ENCODE assay signal across 8 cellular contexts in the genomic region with DNA sequence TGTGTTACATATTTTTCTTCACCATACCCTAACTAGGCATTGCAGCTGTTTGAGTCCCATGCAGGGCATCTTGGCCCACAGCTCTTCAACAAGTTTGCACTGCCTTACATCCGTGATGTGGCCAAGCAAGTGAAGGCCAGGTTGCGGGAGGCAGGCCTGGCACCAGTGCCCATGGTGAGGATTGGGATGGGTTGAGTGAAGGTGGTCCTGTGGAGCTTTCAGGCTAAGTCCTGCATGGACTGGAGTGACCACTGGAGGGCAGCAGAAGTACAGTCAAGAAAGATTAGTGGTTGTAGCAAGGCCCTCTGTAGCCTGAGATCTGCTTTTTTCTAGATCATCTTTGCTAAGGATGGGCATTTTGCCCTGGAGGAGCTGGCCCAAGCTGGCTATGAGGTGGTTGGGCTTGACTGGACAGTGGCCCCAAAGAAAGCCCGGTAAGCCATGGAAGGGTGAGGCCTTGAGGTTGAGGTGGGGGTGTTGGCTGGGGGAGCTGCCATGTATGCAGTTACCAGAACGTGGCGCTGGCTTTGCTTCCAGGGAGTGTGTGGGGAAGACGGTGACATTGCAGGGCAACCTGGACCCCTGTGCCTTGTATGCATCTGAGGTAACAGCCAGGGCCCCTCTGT. TPM values are rescaled to one million over a fixed set of nuclear protein-coding genes. Genes with fewer than 3 reads are reported as not detected.
DNase-seq lines count a peak whose midpoint lies in the region; ATAC-seq and TF ChIP-seq lines count a peak whose summit lies in the region.

No MANE protein-coding gene starts in this region.

- intact Hi-C loops in activated naive CD4-positive, alpha-beta T cell treated with anti-CD3 and anti-CD28 coated beads for 36 hours (cut with micrococcal nuclease) = loop anchor here (1.0 to 5.0 kb wide), 4 partner anchors 216 to 568 kb away; a partner anchor contains a TSS
- intact Hi-C loops in posterior cingulate gyrus (cut with DNase I) = loop anchor here (1.0 to 5.0 kb wide), 5 partner anchors 177 to 286 kb away; a partner anchor contains a TSS

- H3K36me3 Mint-ChIP-seq in activated naive CD4-positive, alpha-beta T cell treated with anti-CD3 and anti-CD28 coated beads for 36 hours (ENCODE audit: low read depth) = peaks cover 6% of the 10 kb centered on the region
- peaks cover 6% of the 10 kb centered on the region for H3K36me3 Mint-ChIP-seq in type B pancreatic cell

- ATAC-seq in GM21576 (IDR thresholded peaks at IDR 0.05; ENCODE audit: unreplicated experiment) = no peak

- peak; percentile 92 for TF ChIP-seq CTCF in type B pancreatic cell (conservative IDR thresholded peaks at IDR 0.05)

- no peaks in the 10 kb centered on the region for H3K27me3 Mint-ChIP-seq in activated naive CD4-positive, alpha-beta T cell treated with anti-CD3 and anti-CD28 coated beads for 36 hours (ENCODE audit: low read depth)
- H3K27me3 Mint-ChIP-seq in type B pancreatic cell = no peaks in the 10 kb centered on the region

- peak overlapping the region; percentile 76 for H3K27ac Mint-ChIP-seq in activated naive CD4-positive, alpha-beta T cell treated with anti-CD3 and anti-CD28 coated beads for 36 hours
- peak overlapping the region; percentile 81 for H3K27ac Mint-ChIP-seq in type B pancreatic cell

- DNase-seq in EH (ENCODE audit: low read depth) (peak; percentile 84), MV-4-11 (lab: John Stamatoyannopoulos, UW) (peak; percentile 73), SK-N-DZ (ENCODE audit: low spot score) (peak; percentile 78), glomerular endothelial cell (ENCODE audit: extremely low read depth, low read depth, low spot score) (peak; percentile 63), posterior cingulate gyrus (peak; percentile 65 to 95 (median 84)), type B pancreatic cell (ENCODE audit: extremely low spot score, unreplicated experiment) (peak; percentile 86)
- peak; percentile 92 for DNase-seq in activated naive CD4-positive, alpha-beta T cell treated with anti-CD3 and anti-CD28 coated beads for 36 hours

- H3K4me1 Mint-ChIP-seq in activated naive CD4-positive, alpha-beta T cell treated with anti-CD3 and anti-CD28 coated beads for 36 hours (ENCODE audit: low read depth) = peaks cover 36% of the 10 kb centered on the region
- H3K4me1 Mint-ChIP-seq in type B pancreatic cell (ENCODE audit: unreplicated experiment) = peaks cover 26% of the 10 kb centered on the region

- peak overlapping the region; percentile 43 for H3K4me3 Mint-ChIP-seq in activated naive CD4-positive, alpha-beta T cell treated with anti-CD3 and anti-CD28 coated beads for 36 hours
- H3K4me3 Mint-ChIP-seq in type B pancreatic cell = peak overlapping the region; percentile 87

- no peaks in the 10 kb centered on the region for H3K9me3 Mint-ChIP-seq in activated naive CD4-positive, alpha-beta T cell treated with anti-CD3 and anti-CD28 coated beads for 36 hours
- no peaks in the 10 kb centered on the region for H3K9me3 Mint-ChIP-seq in type B pancreatic cell

- CTCF ChIA-PET in activated naive CD4-positive, alpha-beta T cell treated with anti-CD3 and anti-CD28 coated beads for 36 hours (lab: Charles Lee) = interaction anchor here (0.6 to 5.6 kb wide), 35 partner anchors 10 to 481 kb away, joined by 3 to 124 read pairs (median 4); a partner anchor contains a TSS

RNA-seq across cellular contexts. Expression of a gene that starts 2.5 kb away (rescaled TPM):
- 88.4 and 92.8 TPM in 2 replicates for polyA plus RNA-seq in SK-N-DZ (2014; cell fraction: cytosol; rRNA removed)
- 123 and 124 TPM in 2 replicates for polyA plus RNA-seq in SK-N-DZ (2014; cell fraction: nucleus; rRNA removed)
- total RNA-seq in activated naive CD4-positive, alpha-beta T cell treated with anti-CD3 and anti-CD28 coated beads for 36 hours = 100 to 1,000 TPM; 117 to 126 TPM
- total RNA-seq in glomerular endothelial cell = 101 and 105 TPM in 2 replicates
- total RNA-seq in type B pancreatic cell (ENCODE audit: low replicate concordance) = 49.4 and 84.7 TPM in 2 replicates

RNA-seq across cellular contexts. Expression of a gene that starts 3.4 kb away (rescaled TPM):
- polyA plus RNA-seq in SK-N-DZ (2014; cell fraction: cytosol; rRNA removed) = 12.2 and 13.5 TPM in 2 replicates
- 29.0 and 40.0 TPM in 2 replicates for polyA plus RNA-seq in SK-N-DZ (2014; cell fraction: nucleus; rRNA removed)
- 10 to 100 TPM; 14.3 to 16.9 TPM for total RNA-seq in activated naive CD4-positive, alpha-beta T cell treated with anti-CD3 and anti-CD28 coated beads for 36 hours
- 46.1 and 52.7 TPM in 2 replicates for total RNA-seq in glomerular endothelial cell
- 33.9 and 45.7 TPM in 2 replicates for total RNA-seq in type B pancreatic cell (ENCODE audit: low replicate concordance)

RNA-seq across cellular contexts. Expression of a gene that starts 28.1 kb away (rescaled TPM):
- polyA plus RNA-seq in SK-N-DZ (2014; cell fraction: cytosol; rRNA removed) = 49.7 and 55.7 TPM in 2 replicates
- polyA plus RNA-seq in SK-N-DZ (2014; cell fraction: nucleus; rRNA removed) = 24.1 and 25.5 TPM in 2 replicates
- total RNA-seq in activated naive CD4-positive, alpha-beta T cell treated with anti-CD3 and anti-CD28 coated beads for 36 hours = 10 to 100 TPM; 43.5 to 48.3 TPM
- total RNA-seq in glomerular endothelial cell (19.6 and 29.6 TPM in 2 replicates), type B pancreatic cell (ENCODE audit: low replicate concordance) (16.1 and 21.9 TPM in 2 replicates)
